9 cellular contexts compared by ENCODE assay signal in genomic region chr9:14030350-14030823, GRCh38.
DNase-seq lines count a peak whose midpoint lies in the region; ATAC-seq and TF ChIP-seq lines count a peak whose summit lies in the region.
"Had no signal": no experiment of that assay in that cellular context is flagged by ENCODE, and none has a peak within 500 bp of the region (broad histone marks: within the 10 kb centered on the region; RNA-seq: fewer than 3 reads in every experiment).

No MANE protein-coding gene starts in this region.

- H3K9me2 ChIP-seq in SK-N-SH: no peaks in the 10 kb centered on the region

- no peak overlapping the region for H2AK5ac ChIP-seq in IMR-90 (ENCODE audit: low read depth, low read length)

- BruUV-seq in IMR-90 (replicated peaks; lab: Mats Ljungman, UMichigan): no TSS peak

- H2BK120ac ChIP-seq in IMR-90 (ENCODE audit: low read depth, low read length): no peak overlapping the region

- TF ChIP-seq CTCF in IMR-90 (conservative IDR thresholded peaks at IDR 0.05; ENCODE audit: low read depth, low read length) (no peak), SK-N-SH (IDR thresholded peaks at IDR 0.05) (no peak), right atrium auricular region (IDR thresholded peaks at IDR 0.05) (no peak), thoracic aorta (IDR thresholded peaks at IDR 0.05) (no peak)

- H3K27me3 ChIP-seq in IMR-90 (ENCODE audit: control insufficient read depth, insufficient read depth, low read length) (peaks cover 2% of the 10 kb centered on the region; the same call in 1 of the 2 replicates), SK-N-SH (ENCODE audit: insufficient read depth) (no peaks in the 10 kb centered on the region), right atrium auricular region (no peaks in the 10 kb centered on the region), thoracic aorta (replicated peaks; ENCODE audit: insufficient read depth) (no peaks in the 10 kb centered on the region)

- no peak overlapping the region for H3K4ac ChIP-seq in IMR-90 (ENCODE audit: low read depth, low read length)

- H3K14ac ChIP-seq in IMR-90 (replicated peaks; ENCODE audit: low read depth, low read length): no peak overlapping the region

- dilution Hi-C loops in IMR-90 (cut with HindIII; ENCODE audit: low sequenced_read_pairs, unreplicated experiment): no loop called here

- H3F3A ChIP-seq in SK-N-SH (replicated peaks; ENCODE audit: insufficient read depth): no peaks in the 10 kb centered on the region

- H3K4me2 ChIP-seq in IMR-90 (ENCODE audit: low read depth, low read length): peak overlapping the region; percentile 81
- no peak overlapping the region for H3K4me2 ChIP-seq in SK-N-SH

- no peaks in the 10 kb centered on the region for H3K79me1 ChIP-seq in IMR-90 (ENCODE audit: low read depth in 1 of 2, low read length in 2 of 2)

- H2BK15ac ChIP-seq in IMR-90 (ENCODE audit: low read depth, low read length): no peak overlapping the region

- H3K9ac ChIP-seq in IMR-90 (ENCODE audit: low read depth, low read length) (peak overlapping the region; percentile 12; the same call in 1 of the 2 replicates), SK-N-SH (no peak overlapping the region)

- H4K8ac ChIP-seq in IMR-90 (ENCODE audit: low read depth in 2 of 2, low read length in 2 of 2): no peak overlapping the region

- no peaks in the 10 kb centered on the region for H3K79me2 ChIP-seq in SK-N-SH (ENCODE audit: insufficient read depth)

- H3K18ac ChIP-seq in IMR-90 (ENCODE audit: low read depth, low read length): peak overlapping the region; percentile 28; the same call in 1 of the 2 replicates

- in situ Hi-C loops in IMR-90 (cut with MboI; ENCODE audit: low sequenced_read_pairs): no loop called here

- no peaks in the 10 kb centered on the region for H3K9me1 ChIP-seq in IMR-90 (ENCODE audit: insufficient read depth, low read length)

- TF ChIP-seq POLR2A in IMR-90 (IDR thresholded peaks at IDR 0.05; ENCODE audit: low read depth, low read length): no peak

- POLR2A ChIA-PET in IMR-90 (lab: Charles Lee; ENCODE audit: unreplicated experiment) (no interaction called here), SK-N-SH (lab: Yijun Ruan, JAX) (no interaction called here)

- peak; percentile 66 for DNase-seq in IMR-90
- DNase-seq in SK-N-SH: peak; percentile 15
- no peak for DNase-seq in right atrium auricular region (ENCODE audit: low spot score)
- no peak for DNase-seq in thoracic aorta (ENCODE audit: low spot score)
- no peak for DNase-seq in activated gamma-delta T cell (lab: John Stamatoyannopoulos, UW)
- DNase-seq: activated T-cell treated with anti-CD3 and anti-CD28 coated beads, Interleukin-2, amount 50 U/mL, for 72 hours had no signal

- no peak overlapping the region for H3K56ac ChIP-seq in IMR-90 (ENCODE audit: extremely low read depth, insufficient read depth, low read length)

- no peaks in the 10 kb centered on the region for H4K20me1 ChIP-seq in IMR-90 (ENCODE audit: insufficient read depth, low read length)
- no peaks in the 10 kb centered on the region for H4K20me1 ChIP-seq in SK-N-SH (ENCODE audit: insufficient read depth)

- TF ChIP-seq RAD21 in IMR-90 (IDR thresholded peaks at IDR 0.05; ENCODE audit: low read length) (no peak), SK-N-SH (IDR thresholded peaks at IDR 0.05; ENCODE audit: low read length) (no peak)

- intact Hi-C loops in IMR-90 (cut with micrococcal nuclease): loop anchor here (5.0 kb wide), 1 partner anchor 292 kb away; no protein-coding TSS in a partner anchor

- no peak overlapping the region for H4K5ac ChIP-seq in IMR-90 (ENCODE audit: low read depth, low read length)

- WGBS in IMR-90 (ENCODE audit: extremely low coverage in 2 of 2, insufficient read length in 1 of 2), 2 experiments: no CpG with 5 or more reads among the region's 6 CpGs
- 49% methylated on average over 6 of the region's 6 CpGs for WGBS in SK-N-SH (ENCODE audit: low lambda C conversion rate)

- H3K36me3 ChIP-seq in IMR-90 (ENCODE audit: control insufficient read depth, insufficient read depth, low read length) (no peaks in the 10 kb centered on the region), SK-N-SH (replicated peaks in 1 of 2; ENCODE audit: control insufficient read depth in 1 of 2, insufficient read depth in 2 of 2, low read length in 1 of 2) (no peaks in the 10 kb centered on the region), right atrium auricular region (no peaks in the 10 kb centered on the region), thoracic aorta (no peaks in the 10 kb centered on the region)

- TF ChIP-seq EP300 in SK-N-SH (IDR thresholded peaks at IDR 0.05; ENCODE audit: borderline replicate concordance in 1 of 2, low read depth in 1 of 2, low read length in 1 of 2): peak in 1 of 2 experiments; percentile 16; a peak in 1 of 4 replicates

- no peak overlapping the region for H2BK20ac ChIP-seq in IMR-90 (ENCODE audit: low read depth, low read length)

- peak; percentile 77 for ATAC-seq in IMR-90 (ENCODE audit: low read depth)
- no peak for ATAC-seq in thoracic aorta (ENCODE audit: insufficient number of reproducible peaks, low FRiP score, low read depth)
- no peak for ATAC-seq in GM18870 (IDR thresholded peaks at IDR 0.05; ENCODE audit: unreplicated experiment)
- no peak for ATAC-seq in HG03432 (IDR thresholded peaks at IDR 0.05; ENCODE audit: unreplicated experiment)
- ATAC-seq in HG03139 (IDR thresholded peaks at IDR 0.05; ENCODE audit: unreplicated experiment): no peak
- ATAC-seq: activated T-cell treated with anti-CD3 and anti-CD28 coated beads, Interleukin-2, amount 50 U/mL, for 72 hours had no signal

- no peak overlapping the region for H2AK9ac ChIP-seq in IMR-90 (replicated peaks; ENCODE audit: low read depth, low read length, poor library complexity)

- H2BK5ac ChIP-seq in IMR-90 (ENCODE audit: low read depth, low read length, poor library complexity, severe bottlenecking): no peak overlapping the region

- CTCF ChIA-PET in IMR-90 (lab: Yijun Ruan, JAX): no interaction called here
- CTCF ChIA-PET in SK-N-SH (lab: Yijun Ruan, JAX): no interaction called here

- no peaks in the 10 kb centered on the region for H3K4me1 ChIP-seq in IMR-90 (ENCODE audit: control insufficient read depth, insufficient read depth, low read length)
- peaks cover 0 to 4% of the 10 kb centered on the region in 2 experiments; a peak in 2 of 4 replicates for H3K4me1 ChIP-seq in SK-N-SH (ENCODE audit: control insufficient read depth in 1 of 2, insufficient read depth in 2 of 2, low read depth in 1 of 2, low read length in 1 of 2)
- H3K4me1 ChIP-seq in right atrium auricular region: peaks cover 0 to 45% of the 10 kb centered on the region in 2 donors
- peaks cover 10 to 53% of the 10 kb centered on the region in 2 donors for H3K4me1 ChIP-seq in thoracic aorta (ENCODE audit: control insufficient read depth in 1 of 2, low read depth in 2 of 2)

- H3K4me3 ChIP-seq in IMR-90 (ENCODE audit: insufficient read depth, low read depth, low read length): peak overlapping the region; percentile 30; the same call in 1 of the 2 replicates
- H3K4me3 ChIP-seq in SK-N-SH (ENCODE audit: low read depth in 2 of 2, low read length in 1 of 2): no peak overlapping the region
- H3K4me3 ChIP-seq in right atrium auricular region: peak overlapping the region; percentile 5 to 25
- peak overlapping the region; percentile 66 for H3K4me3 ChIP-seq in thoracic aorta

- no peaks in the 10 kb centered on the region for H3K9me3 ChIP-seq in IMR-90 (ENCODE audit: control insufficient read depth, insufficient read depth, low read length)
- H3K9me3 ChIP-seq in SK-N-SH: no peaks in the 10 kb centered on the region
- no peaks in the 10 kb centered on the region for H3K9me3 ChIP-seq in right atrium auricular region
- no peaks in the 10 kb centered on the region for H3K9me3 ChIP-seq in thoracic aorta

- H4K91ac ChIP-seq in IMR-90 (ENCODE audit: insufficient read depth, low read depth, low read length): no peak overlapping the region

- no peak overlapping the region for H2AFZ ChIP-seq in IMR-90 (replicated peaks; ENCODE audit: low read length, poor library complexity)
- no peak overlapping the region; the same call in 1 of the 2 replicates for H2AFZ ChIP-seq in SK-N-SH (ENCODE audit: low read depth)

- H3K23ac ChIP-seq in IMR-90 (ENCODE audit: low read depth, low read length): no peak overlapping the region

- H3K27ac ChIP-seq in IMR-90 (ENCODE audit: insufficient read depth, low read length) (peak overlapping the region; percentile 5; the same call in 1 of the 2 replicates), SK-N-SH (ENCODE audit: low read depth in 2 of 2, low read length in 1 of 2) (no peak overlapping the region), right atrium auricular region (peak overlapping the region; percentile 74 to 91), thoracic aorta (peak overlapping the region; percentile 78 to 88)

TF ChIP-seq in IMR-90, 13 proteins besides CTCF, POLR2A, EP300 and RAD21 (continues in another document):
- TF ChIP-seq NFE2L2 (IDR thresholded peaks at IDR 0.05; ENCODE audit: low read depth, low read length): no peak
- TF ChIP-seq SMC3 (IDR thresholded peaks at IDR 0.05; ENCODE audit: low read depth, low read length): no peak
- no peak for TF ChIP-seq CHD1 (IDR thresholded peaks at IDR 0.05; ENCODE audit: low read depth, low read length)
- TF ChIP-seq, protein P1, sequence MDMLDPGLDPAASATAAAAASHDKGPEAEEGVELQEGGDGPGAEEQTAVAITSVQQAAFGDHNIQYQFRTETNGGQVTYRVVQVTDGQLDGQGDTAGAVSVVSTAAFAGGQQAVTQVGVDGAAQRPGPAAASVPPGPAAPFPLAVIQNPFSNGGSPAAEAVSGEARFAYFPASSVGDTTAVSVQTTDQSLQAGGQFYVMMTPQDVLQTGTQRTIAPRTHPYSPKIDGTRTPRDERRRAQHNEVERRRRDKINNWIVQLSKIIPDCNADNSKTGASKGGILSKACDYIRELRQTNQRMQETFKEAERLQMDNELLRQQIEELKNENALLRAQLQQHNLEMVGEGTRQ (IDR thresholded peaks at IDR 0.05; ENCODE audit: low read depth, low read length): no peak
- TF ChIP-seq RFX5 (IDR thresholded peaks at IDR 0.05; ENCODE audit: low read depth, low read length): no peak
- no peak for TF ChIP-seq MAFK (IDR thresholded peaks at IDR 0.05; ENCODE audit: low read depth, low read length)

TF ChIP-seq in SK-N-SH, 30 proteins besides CTCF, POLR2A, EP300 and RAD21 (continues in another document):
- no peak for TF ChIP-seq GATA2 (CRISPR knock-in tag; IDR thresholded peaks at IDR 0.05)
- no peak for TF ChIP-seq CHD2 (IDR thresholded peaks at IDR 0.05; ENCODE audit: low read length, partially characterized antibody)
- TF ChIP-seq GABPA (IDR thresholded peaks at IDR 0.05; ENCODE audit: low read depth): no peak
- peak; percentile 39; the same call in 1 of the 2 replicates for TF ChIP-seq TCF12 (IDR thresholded peaks at IDR 0.05)

Comparison
In these comparisons a context has a peak if more than half of its experiments do, and no peak if none do; other contexts are left out.
1. DNase-seq: peak in IMR-90 (single experiment) and SK-N-SH (single experiment); none in right atrium auricular region (single experiment), thoracic aorta (single experiment) and activated gamma-delta T cell (single experiment).
2. H3K27ac ChIP-seq: peak in IMR-90 (single experiment), right atrium auricular region (2 of 2) and thoracic aorta (2 of 2); none in SK-N-SH (0 of 2).
3. H3K4me3 ChIP-seq: peak in IMR-90 (single experiment), right atrium auricular region (2 of 2) and thoracic aorta (single experiment); none in SK-N-SH (0 of 2).